1 cellular context compared by ENCODE assay signal in the genomic region with DNA sequence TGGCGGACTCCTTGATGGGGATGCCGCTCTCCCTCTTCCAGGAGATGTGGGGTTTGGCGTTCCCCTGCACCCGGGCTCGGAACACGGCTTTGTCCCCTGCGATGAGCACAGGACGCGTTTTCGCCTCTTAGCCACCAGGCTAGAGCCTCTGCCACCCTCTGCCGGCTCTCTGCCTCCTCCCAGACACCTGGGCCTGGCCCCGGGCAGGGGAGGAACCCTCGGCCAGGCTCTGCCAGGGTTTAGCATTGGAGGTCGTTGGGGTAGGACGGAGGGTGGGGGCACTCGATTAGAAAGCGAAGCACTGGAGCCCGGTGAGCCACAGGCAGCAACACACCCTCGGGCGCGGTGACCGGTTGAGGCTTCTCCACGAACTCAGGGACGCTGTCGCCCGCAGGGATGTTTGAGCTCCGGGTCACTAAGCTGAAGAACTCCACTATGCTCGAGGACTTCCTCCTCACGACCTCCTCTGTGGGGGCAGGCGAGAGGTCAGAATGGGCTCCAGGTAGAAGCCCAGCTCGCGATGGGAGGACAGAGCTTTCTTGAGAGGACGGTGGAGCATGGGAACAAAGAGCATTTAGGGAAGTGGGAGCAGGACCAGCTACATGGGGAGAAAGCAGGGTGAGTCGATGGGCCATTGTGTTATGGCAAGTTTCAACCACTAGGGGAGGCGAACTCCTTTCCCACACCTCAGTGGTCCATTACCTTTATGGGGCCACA.
TF ChIP-seq lines count a peak whose summit lies in the region.

No MANE protein-coding gene starts in this region.

TF ChIP-seq in IMR-90, 13 proteins besides CTCF, POLR2A, EP300 and RAD21:
- no peak for TF ChIP-seq NFE2L2 (IDR thresholded peaks at IDR 0.05; ENCODE audit: low read depth, low read length)
- TF ChIP-seq, protein P1, sequence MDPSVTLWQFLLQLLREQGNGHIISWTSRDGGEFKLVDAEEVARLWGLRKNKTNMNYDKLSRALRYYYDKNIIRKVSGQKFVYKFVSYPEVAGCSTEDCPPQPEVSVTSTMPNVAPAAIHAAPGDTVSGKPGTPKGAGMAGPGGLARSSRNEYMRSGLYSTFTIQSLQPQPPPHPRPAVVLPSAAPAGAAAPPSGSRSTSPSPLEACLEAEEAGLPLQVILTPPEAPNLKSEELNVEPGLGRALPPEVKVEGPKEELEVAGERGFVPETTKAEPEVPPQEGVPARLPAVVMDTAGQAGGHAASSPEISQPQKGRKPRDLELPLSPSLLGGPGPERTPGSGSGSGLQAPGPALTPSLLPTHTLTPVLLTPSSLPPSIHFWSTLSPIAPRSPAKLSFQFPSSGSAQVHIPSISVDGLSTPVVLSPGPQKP (IDR thresholded peaks at IDR 0.05; ENCODE audit: borderline replicate concordance, low read depth, low read length), result no peak
- TF ChIP-seq SMC3 (IDR thresholded peaks at IDR 0.05; ENCODE audit: low read depth, low read length), result no peak
